Comparison of ENCODE assay signal across 8 cellular contexts in genomic region chr14:76762617-76763361, GRCh38. TPM values are rescaled to one million over a fixed set of nuclear protein-coding genes. Genes with fewer than 3 reads are reported as not detected.
DNase-seq lines count a peak whose midpoint lies in the region; ATAC-seq and TF ChIP-seq lines count a peak whose summit lies in the region.

No MANE protein-coding gene starts in this region.

- H3K4ac ChIP-seq in H9 (ENCODE audit: low read depth, low read length): no peak overlapping the region

- H2BK5ac ChIP-seq in H9 (ENCODE audit: insufficient read length, low read length): no peak overlapping the region

- peak overlapping the region; percentile 69 to 88 for H3K4me3 Mint-ChIP-seq in H9
- peak overlapping the region; percentile 85 for H3K4me3 Mint-ChIP-seq in activated T-helper 17 cell treated with anti-CD3 and anti-CD28 coated beads, Interleukin-2, amount 50 U/mL, for 72 hours

- H3K27me3 ChIP-seq in H9 (ENCODE audit: insufficient read depth, low read length): peaks cover 26% of the 10 kb centered on the region
- no peaks in the 10 kb centered on the region for H3K27me3 ChIP-seq in right cardiac atrium (ENCODE audit: control insufficient read depth, insufficient read depth)

- no peak for ATAC-seq in activated T-helper 17 cell treated with anti-CD3 and anti-CD28 coated beads, Interleukin-2, amount 50 U/mL, for 72 hours (replicated peaks)
- peak; percentile 7 to 8 for ATAC-seq in right cardiac atrium

- H4K5ac ChIP-seq in H9 (ENCODE audit: insufficient read length, low read depth, low read length): no peak overlapping the region

- no peak overlapping the region for H2AFZ ChIP-seq in H9 (ENCODE audit: low read length)

- no peak overlapping the region for H4K91ac ChIP-seq in H9 (ENCODE audit: insufficient read length, low read depth, low read length)

- no peak overlapping the region for H2BK120ac ChIP-seq in H9 (ENCODE audit: low read depth, low read length, poor library complexity, severe bottlenecking)

- no peak overlapping the region for H3K14ac ChIP-seq in H9 (ENCODE audit: insufficient read depth, low read length)

- H3K27me3 Mint-ChIP-seq in H9 (ENCODE audit: low read depth): peaks cover 72% of the 10 kb centered on the region
- peaks cover 4% of the 10 kb centered on the region for H3K27me3 Mint-ChIP-seq in activated T-helper 17 cell treated with anti-CD3 and anti-CD28 coated beads, Interleukin-2, amount 50 U/mL, for 72 hours

- no peak overlapping the region for H2BK20ac ChIP-seq in H9 (ENCODE audit: low read depth, low read length, poor library complexity, severe bottlenecking)

- H4K20me1 ChIP-seq in H9 (ENCODE audit: control insufficient read depth, insufficient read depth, insufficient read length): no peaks in the 10 kb centered on the region

- H3K9me3 Mint-ChIP-seq in H9: no peaks in the 10 kb centered on the region; a peak in 1 of 5 replicates
- no peaks in the 10 kb centered on the region for H3K9me3 Mint-ChIP-seq in activated T-helper 17 cell treated with anti-CD3 and anti-CD28 coated beads, Interleukin-2, amount 50 U/mL, for 72 hours

- no CpG with 5 or more reads among the region's 27 CpGs for WGBS in H9 (ENCODE audit: extremely low coverage, insufficient read length, low lambda C conversion rate)
- WGBS in right cardiac atrium: 12% methylated on average over 27 of the region's 27 CpGs

- H3K9me3 ChIP-seq in H9 (ENCODE audit: control insufficient read depth, low read depth, low read length) (no peaks in the 10 kb centered on the region), right cardiac atrium (ENCODE audit: control insufficient read depth, low read length) (no peaks in the 10 kb centered on the region)

- H2BK15ac ChIP-seq in H9 (ENCODE audit: low read depth, low read length): no peak overlapping the region

- H3K4me3 ChIP-seq in right cardiac atrium (ENCODE audit: low read length) (peak overlapping the region; percentile 70), skeletal muscle cell (ENCODE audit: low read depth, low read length) (peak overlapping the region; percentile 90)

- H3K79me1 ChIP-seq in H9 (ENCODE audit: insufficient read depth, low read depth, low read length, poor library complexity, severe bottlenecking): no peaks in the 10 kb centered on the region

- H3K4me1 ChIP-seq in H9 (ENCODE audit: insufficient read depth, low read length) (peaks cover 5% of the 10 kb centered on the region; the same call in 1 of the 2 replicates), right cardiac atrium (ENCODE audit: control insufficient read depth, insufficient read depth, low read length) (peaks cover 3% of the 10 kb centered on the region)

- no peak overlapping the region for H3T11ph ChIP-seq in H9 (ENCODE audit: low read length)

- no peak overlapping the region for H3K18ac ChIP-seq in H9 (ENCODE audit: insufficient read length, low read depth, low read length)

- H3K23ac ChIP-seq in H9 (ENCODE audit: insufficient read length, low read depth, low read length): no peak overlapping the region

- no peak overlapping the region for H3K27ac Mint-ChIP-seq in H9
- peak overlapping the region; percentile 66 for H3K27ac Mint-ChIP-seq in activated T-helper 17 cell treated with anti-CD3 and anti-CD28 coated beads, Interleukin-2, amount 50 U/mL, for 72 hours

- no peak overlapping the region for H2BK12ac ChIP-seq in H9 (ENCODE audit: insufficient read length, low read depth, low read length)

- DNase-seq in H9 (peak; percentile 23), right cardiac atrium (peak in 2 of 3 donors; percentile 71 to 72), skeletal muscle cell (ENCODE audit: low read depth) (no peak), GM10266 (ENCODE audit: extremely low spot score) (no peak), DMS53 (lab: John Stamatoyannopoulos, UW) (no peak), SK-N-DZ (ENCODE audit: low spot score) (no peak)
- no peak for DNase-seq in activated CD4-positive, alpha-beta T cell treated with anti-CD3 and anti-CD28 coated beads for 48 hours

- intact Hi-C loops in right cardiac atrium (cut with DNase I): loop anchor here in 1 of 4 donors (5.0 kb wide), 1 partner anchor 50 kb away; no protein-coding TSS in a partner anchor

- peaks cover 0 to 3% (median 0%) of the 10 kb centered on the region in 3 experiments; a peak in 3 of 7 replicates for H3K36me3 Mint-ChIP-seq in H9 (ENCODE audit: insufficient read depth in 1 of 3, low read depth in 3 of 3)
- H3K36me3 Mint-ChIP-seq in activated T-helper 17 cell treated with anti-CD3 and anti-CD28 coated beads, Interleukin-2, amount 50 U/mL, for 72 hours (ENCODE audit: low read depth): no peaks in the 10 kb centered on the region

- H3K27ac ChIP-seq in H9 (ENCODE audit: insufficient read length, low read depth, low read length) (no peak overlapping the region), right cardiac atrium (ENCODE audit: low read length) (peak overlapping the region; percentile 84)

- TF ChIP-seq CTCF in H9 (conservative IDR thresholded peaks at IDR 0.05) (no peak), GM10266 (IDR thresholded peaks at IDR 0.05; ENCODE audit: control insufficient read depth, insufficient read depth, low read depth, missing control alignments) (no peak)

- peaks cover 18 to 21% of the 10 kb centered on the region in 2 experiments for H3K4me1 Mint-ChIP-seq in H9
- H3K4me1 Mint-ChIP-seq in activated T-helper 17 cell treated with anti-CD3 and anti-CD28 coated beads, Interleukin-2, amount 50 U/mL, for 72 hours: peaks cover 15% of the 10 kb centered on the region

- peaks cover 14% of the 10 kb centered on the region for H3K23me2 ChIP-seq in H9 (ENCODE audit: insufficient read length, low read depth, low read length, poor library complexity, severe bottlenecking)

- no peaks in the 10 kb centered on the region for H3K79me2 ChIP-seq in H9 (ENCODE audit: insufficient read depth, low read length)

- no peak overlapping the region for H4K8ac ChIP-seq in H9 (replicated peaks; ENCODE audit: insufficient read length, low read depth, low read length)

- peak overlapping the region; percentile 39 for H3K4me2 ChIP-seq in H9 (ENCODE audit: insufficient read depth, insufficient read length, low read length)

- H2AK5ac ChIP-seq in H9 (ENCODE audit: insufficient read length, low read length): no peak overlapping the region

- H3K56ac ChIP-seq in H9 (ENCODE audit: insufficient read length, low read depth, low read length): no peak overlapping the region

- no peak overlapping the region for H3K9ac ChIP-seq in H9 (ENCODE audit: extremely low read depth, insufficient read length, low read length)

RNA-seq across cellular contexts. Expression of gene VASH1, which starts 1.5 kb away (rescaled TPM):
- total RNA-seq in H9 (2021): 5.8 and 6.2 TPM in 2 replicates
- 1 to 10 TPM; 2.6 to 6.4 TPM for total RNA-seq in activated T-helper 17 cell treated with anti-CD3 and anti-CD28 coated beads, Interleukin-2, amount 50 U/mL, for 72 hours
- 10 to 100 TPM; 27.6 to 85.2 (median 37.5) TPM for total RNA-seq in right cardiac atrium
- polyA plus RNA-seq in right cardiac atrium: 23.1 TPM
- 8.7 and 12.1 TPM in 2 replicates for polyA plus RNA-seq in SK-N-DZ (2014; cell fraction: cytosol; rRNA removed)
- polyA plus RNA-seq in SK-N-DZ (2014; cell fraction: nucleus; rRNA removed): 22.1 and 37.9 TPM in 2 replicates

RNA-seq across cellular contexts. Expression of gene ANGEL1, which starts 49.9 kb away (rescaled TPM):
- total RNA-seq in H9 (2021): 21.5 TPM in 2 replicates
- total RNA-seq in activated T-helper 17 cell treated with anti-CD3 and anti-CD28 coated beads, Interleukin-2, amount 50 U/mL, for 72 hours: 10 to 100 TPM; 10.6 to 10.7 TPM
- 10 to 100 TPM; 19.9 to 24.9 (median 20.3) TPM for total RNA-seq in right cardiac atrium
- 12.8 TPM for polyA plus RNA-seq in right cardiac atrium
- polyA plus RNA-seq in SK-N-DZ (2014; cell fraction: cytosol; rRNA removed): 8.8 and 9.6 TPM in 2 replicates
- polyA plus RNA-seq in SK-N-DZ (2014; cell fraction: nucleus; rRNA removed): 12.2 and 18.5 TPM in 2 replicates

Comparison
In these comparisons a context has a peak if more than half of its experiments do, and no peak if none do; other contexts are left out.
1. DNase-seq: peak in H9 (single experiment) and right cardiac atrium (2 of 3); none in skeletal muscle cell (single experiment), GM10266 (single experiment), activated CD4-positive, alpha-beta T cell treated with anti-CD3 and anti-CD28 coated beads for 48 hours (single experiment), DMS53 (single experiment) and SK-N-DZ (single experiment).